Comparison of ENCODE assay signal across 8 cellular contexts in genomic region chr1:224113545-224113917, GRCh38. TPM values are rescaled to one million over a fixed set of nuclear protein-coding genes. Genes with fewer than 3 reads are reported as not detected.
A peak's percentile ranks its signal among the peaks of the same experiment; 100 is the strongest.
DNase-seq lines count a peak whose midpoint lies in the region; TF ChIP-seq lines count a peak whose summit lies in the region.

No MANE protein-coding gene starts in this region.

- no peak for TF ChIP-seq EP300 in stomach (IDR thresholded peaks at IDR 0.05)

- H2BK120ac ChIP-seq in mesendoderm (ENCODE audit: low read depth, low read length), result no peak overlapping the region

- H3K9ac ChIP-seq in mesendoderm (ENCODE audit: low read length), result no peak overlapping the region

- no peak for TF ChIP-seq CTCF in RWPE1 (conservative IDR thresholded peaks at IDR 0.05; ENCODE audit: low read depth)
- no peak for TF ChIP-seq CTCF in foreskin fibroblast (IDR thresholded peaks at IDR 0.05; ENCODE audit: low read depth, low read length)
- no peak for TF ChIP-seq CTCF in stomach (IDR thresholded peaks at IDR 0.05)

- H3K4me1 ChIP-seq in stomach (peaks cover 15 to 37% (median 29%) of the 10 kb centered on the region in 4 donors), mesendoderm (ENCODE audit: control insufficient read depth, low read depth, low read length) (no peaks in the 10 kb centered on the region)

- H2BK5ac ChIP-seq in mesendoderm (ENCODE audit: low read length), result no peak overlapping the region

- H3K23ac ChIP-seq in mesendoderm (ENCODE audit: low read length), result no peak overlapping the region

- peaks cover 32% of the 10 kb centered on the region for H3K79me2 ChIP-seq in mesendoderm (ENCODE audit: control insufficient read depth, insufficient read depth, low read length)

- H3K36me3 ChIP-seq in stomach, result peaks cover 0 to 1% (median 0%) of the 10 kb centered on the region in 4 donors
- H3K36me3 ChIP-seq in mesendoderm (ENCODE audit: control insufficient read depth, insufficient read depth, low read length), result no peaks in the 10 kb centered on the region

- DNase-seq in T-helper 2 cell treated with Interferon-gamma antibody and Interleukin-4, amounts not matched to agents 5 μg/mL and 100 μg/mL, for 36 hours (ENCODE audit: low spot score), result no peak
- DNase-seq in T-helper 2 cell (no peak), RWPE1 (ENCODE audit: low spot score) (no peak), foreskin fibroblast (no peak), stomach (no peak), NCI-H1105 (lab: John Stamatoyannopoulos, UW) (no peak), erythroblast (lab: John Stamatoyannopoulos, UW) (no peak), mesendoderm (no peak)

- H3K27ac Mint-ChIP-seq in T-helper 2 cell treated with Interferon-gamma antibody and Interleukin-4, amounts not matched to agents 5 μg/mL and 100 μg/mL, for 36 hours, result peak overlapping the region; percentile 89

- H3K27me3 Mint-ChIP-seq in T-helper 2 cell treated with Interferon-gamma antibody and Interleukin-4, amounts not matched to agents 5 μg/mL and 100 μg/mL, for 36 hours (ENCODE audit: low read depth), result peaks cover 22% of the 10 kb centered on the region

- intact Hi-C loops in stomach (cut with DNase I; ENCODE audit: low total_unique reads), result loop anchor here (5.0 to 10.0 kb wide), 2 partner anchors 219 to 341 kb away; partner anchors contain the start of gene NVL

- no peak overlapping the region for H3K4ac ChIP-seq in mesendoderm (ENCODE audit: low read depth, low read length)

- peaks cover 17% of the 10 kb centered on the region for H3K4me1 Mint-ChIP-seq in T-helper 2 cell treated with Interferon-gamma antibody and Interleukin-4, amounts not matched to agents 5 μg/mL and 100 μg/mL, for 36 hours (ENCODE audit: low read depth)

- no peaks in the 10 kb centered on the region for H3K79me1 ChIP-seq in mesendoderm (ENCODE audit: low read length)

- no peak overlapping the region for H4K5ac ChIP-seq in mesendoderm (ENCODE audit: low read length)

- H3K4me3 ChIP-seq in foreskin fibroblast (ENCODE audit: low read depth in 1 of 2, low read length in 2 of 2) (peak overlapping the region; percentile 84 to 86), stomach (peak overlapping the region; percentile 68 to 96 (median 86)), mesendoderm (ENCODE audit: low read length) (no peak overlapping the region)

- H3K36me3 Mint-ChIP-seq in T-helper 2 cell treated with Interferon-gamma antibody and Interleukin-4, amounts not matched to agents 5 μg/mL and 100 μg/mL, for 36 hours (ENCODE audit: low read depth), result peaks cover under 1% of the 10 kb centered on the region

- H3K27ac ChIP-seq in RWPE1 (peak overlapping the region; percentile 83), stomach (peak overlapping the region; percentile 81 to 96 (median 91)), mesendoderm (ENCODE audit: low read depth, low read length) (no peak overlapping the region)

- no peak overlapping the region for H3K4me2 ChIP-seq in mesendoderm (ENCODE audit: low read length)

- WGBS in stomach, 5 donors, result 39 to 51% (median 44%) methylated on average over 2 of the region's 2 CpGs
- WGBS in mesendoderm (ENCODE audit: extremely low coverage, insufficient coverage, low lambda C conversion rate), result no CpG with 5 or more reads among the region's 2 CpGs

- no peak overlapping the region for H4K8ac ChIP-seq in mesendoderm (ENCODE audit: low read depth, low read length)

- POLR2A ChIA-PET in RWPE1 (lab: Yijun Ruan, JAX; ENCODE audit: low non-redundant PET), result no interaction called here

- TF ChIP-seq POLR2A in stomach (IDR thresholded peaks at IDR 0.05) (no peak), erythroblast (IDR thresholded peaks at IDR 0.05; ENCODE audit: low read length) (no peak)

- H3K18ac ChIP-seq in mesendoderm (ENCODE audit: low read length), result no peak overlapping the region

- H2BK15ac ChIP-seq in mesendoderm (replicated peaks; ENCODE audit: low read depth), result no peak overlapping the region

- no peaks in the 10 kb centered on the region for H3K9me3 ChIP-seq in stomach

- peak overlapping the region; percentile 85 for H3K4me3 Mint-ChIP-seq in T-helper 2 cell treated with Interferon-gamma antibody and Interleukin-4, amounts not matched to agents 5 μg/mL and 100 μg/mL, for 36 hours

- H2AK5ac ChIP-seq in mesendoderm (ENCODE audit: low read length), result no peak overlapping the region

- CTCF ChIA-PET in RWPE1 (lab: Yijun Ruan, JAX), result no interaction called here

- no peaks in the 10 kb centered on the region for H3K9me3 Mint-ChIP-seq in T-helper 2 cell treated with Interferon-gamma antibody and Interleukin-4, amounts not matched to agents 5 μg/mL and 100 μg/mL, for 36 hours

- H3K56ac ChIP-seq in mesendoderm (ENCODE audit: low read length), result no peak overlapping the region

- H3K27me3 ChIP-seq in stomach, result peaks cover 0 to 5% (median 0%) of the 10 kb centered on the region in 3 donors
- no peaks in the 10 kb centered on the region for H3K27me3 ChIP-seq in mesendoderm (ENCODE audit: insufficient read depth, low read length, poor library complexity)

RNA-seq across cellular contexts. Expression of gene FBXO28, which starts 0.4 kb away (rescaled TPM):
- 10 to 100 TPM in 3 of 5 donors, 1 to 10 TPM in 2; 4.6 to 44.2 (median 13.5) TPM for total RNA-seq in stomach
- 1 to 10 TPM; 6.9 to 9.8 (median 7.6) TPM for polyA plus RNA-seq in stomach
- 22.1 TPM for polyA plus RNA-seq in mesendoderm (2013, experiment 1 of 2)
- 22.0 TPM for polyA plus RNA-seq in mesendoderm (2013, experiment 2 of 2)
